1 cellular context compared by ENCODE assay signal in the genomic region with DNA sequence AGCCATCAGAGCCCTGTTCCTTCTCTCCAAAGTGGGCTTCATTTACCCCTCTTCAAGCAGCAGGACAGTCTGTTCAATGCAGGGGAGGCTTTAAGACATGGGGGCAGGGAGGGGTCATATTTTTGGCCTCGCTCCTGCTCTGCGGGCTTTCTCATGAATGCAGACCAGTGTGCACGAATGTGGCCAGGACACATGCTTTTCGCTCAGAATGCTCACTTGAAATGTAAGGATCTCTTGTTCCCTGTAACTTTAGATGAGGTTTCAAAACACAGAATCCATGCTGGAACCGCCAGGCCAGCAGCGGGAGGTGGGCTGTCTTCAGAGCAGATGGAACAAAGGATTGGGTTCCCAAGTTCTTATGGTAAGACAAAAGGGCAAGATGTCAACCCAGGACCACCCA.
TF ChIP-seq lines count a peak whose summit lies in the region.

No MANE protein-coding gene starts in this region.

TF ChIP-seq in GM23338, 12 proteins besides CTCF, POLR2A, EP300 and RAD21 (continued from another document):
- TF ChIP-seq ETS1 (IDR thresholded peaks at IDR 0.05) (no peak), EZH2 (IDR thresholded peaks at IDR 0.05; ENCODE audit: low read depth, unreplicated experiment) (no peak)
TF ChIP-seq in GM23338: peak in this region for 0.
